1 cellular context compared by ENCODE assay signal in genomic region chr6:16263464-16263863, GRCh38.
TF ChIP-seq lines count a peak whose summit lies in the region.

No MANE protein-coding gene starts in this region.

TF ChIP-seq in K562, 482 proteins besides CTCF, POLR2A, EP300 and RAD21 (continued from another document):
- 0 out of 2 replicates have a peak, but pooled peaks have one; percentile 27 for TF ChIP-seq ARID2 (IDR thresholded peaks at IDR 0.05)
- TF ChIP-seq, protein P1, sequence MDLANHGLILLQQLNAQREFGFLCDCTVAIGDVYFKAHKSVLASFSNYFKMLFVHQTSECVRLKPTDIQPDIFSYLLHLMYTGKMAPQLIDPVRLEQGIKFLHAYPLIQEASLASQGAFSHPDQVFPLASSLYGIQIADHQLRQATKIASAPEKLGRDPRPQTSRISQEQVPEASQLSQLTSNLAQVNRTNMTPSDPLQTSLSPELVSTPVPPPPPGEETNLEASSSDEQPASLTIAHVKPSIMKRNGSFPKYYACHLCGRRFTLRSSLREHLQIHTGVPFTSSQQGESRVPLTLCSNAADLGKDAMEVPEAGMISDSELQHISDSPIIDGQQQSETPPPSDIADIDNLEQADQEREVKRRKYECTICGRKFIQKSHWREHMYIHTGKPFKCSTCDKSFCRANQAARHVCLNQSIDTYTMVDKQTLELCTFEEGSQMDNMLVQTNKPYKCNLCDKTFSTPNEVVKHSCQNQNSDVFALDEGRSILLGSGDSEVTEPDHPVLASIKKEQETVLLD (IDR thresholded peaks at IDR 0.05), result peak; percentile 86
- peak; percentile 78 for TF ChIP-seq BCOR (IDR thresholded peaks at IDR 0.05)
- peak; percentile 86 for TF ChIP-seq HDAC3 (IDR thresholded peaks at IDR 0.05; ENCODE audit: borderline replicate concordance, partially characterized antibody)
- TF ChIP-seq NFIC (IDR thresholded peaks at IDR 0.05), result peak; percentile 90
- TF ChIP-seq SMARCA4 (IDR thresholded peaks at IDR 0.05), result peak; percentile 92
- TF ChIP-seq GATAD2A (IDR thresholded peaks at IDR 0.05), result peak; percentile 91
- TF ChIP-seq TRIM24 (IDR thresholded peaks at IDR 0.05), result peak; percentile 97 to 98
- TF ChIP-seq, protein P2, sequence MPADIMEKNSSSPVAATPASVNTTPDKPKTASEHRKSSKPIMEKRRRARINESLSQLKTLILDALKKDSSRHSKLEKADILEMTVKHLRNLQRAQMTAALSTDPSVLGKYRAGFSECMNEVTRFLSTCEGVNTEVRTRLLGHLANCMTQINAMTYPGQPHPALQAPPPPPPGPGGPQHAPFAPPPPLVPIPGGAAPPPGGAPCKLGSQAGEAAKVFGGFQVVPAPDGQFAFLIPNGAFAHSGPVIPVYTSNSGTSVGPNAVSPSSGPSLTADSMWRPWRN (IDR thresholded peaks at IDR 0.05; ENCODE audit: low read depth), result peak; percentile 75; the same call in 1 of the 2 replicates
- TF ChIP-seq CBFA2T3 (IDR thresholded peaks at IDR 0.05), result peak; percentile 99
